Comparison of ENCODE assay signal across 1 cellular context in genomic region chr17:7108981-7109380, GRCh38.
TF ChIP-seq lines count a peak whose summit lies in the region.

No MANE protein-coding gene starts in this region.

TF ChIP-seq in GM12878, 131 proteins besides CTCF, POLR2A, EP300 and RAD21 (continued from another document):
- no peak for TF ChIP-seq CUX1 (IDR thresholded peaks at IDR 0.05; ENCODE audit: insufficient replicate concordance, low read depth, low read length)
